Comparison of ENCODE assay signal across 10 cellular contexts in the genomic region with DNA sequence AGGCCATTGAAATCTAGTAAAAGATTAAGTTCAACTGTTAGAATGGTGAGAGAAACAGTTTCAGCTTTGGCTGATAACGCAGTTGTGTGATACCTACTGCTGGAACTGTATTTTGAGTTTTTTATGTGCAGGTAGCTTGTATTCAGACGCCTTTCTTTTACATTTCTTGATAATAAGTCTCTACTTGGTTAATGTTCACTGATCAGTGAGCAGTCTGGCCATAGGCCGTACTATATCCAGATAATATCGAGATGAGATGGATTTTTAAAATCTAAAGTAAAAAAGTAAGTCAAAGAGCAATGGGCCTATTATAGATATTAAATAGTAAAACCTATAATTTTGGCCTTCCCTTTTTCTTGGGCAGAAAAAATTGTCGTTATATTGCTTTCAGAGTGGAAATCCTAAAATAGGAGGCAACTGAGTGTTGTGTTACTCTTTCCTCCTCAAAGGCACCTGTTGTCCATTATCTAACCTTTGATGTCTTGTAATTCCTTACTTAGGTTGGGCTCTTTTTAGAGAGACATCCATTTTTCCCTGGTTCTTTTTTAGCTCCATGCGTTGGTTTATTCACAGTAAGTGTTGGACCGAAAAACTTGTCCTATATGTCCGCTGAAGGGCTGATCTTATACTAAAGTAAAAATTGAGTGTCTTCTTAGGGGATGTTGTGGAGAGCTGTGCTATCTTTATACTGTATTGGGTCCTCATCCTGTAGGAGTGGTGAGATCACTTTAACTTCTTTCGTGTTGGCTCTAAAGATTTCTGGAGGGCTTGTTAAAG. TPM values are rescaled to one million over a fixed set of nuclear protein-coding genes. Genes with fewer than 3 reads are reported as not detected.
DNase-seq lines count a peak whose midpoint lies in the region; ATAC-seq, FAIRE-seq and TF ChIP-seq lines count a peak whose summit lies in the region.
"Had no signal": no experiment of that assay in that cellular context is flagged by ENCODE, and none has a peak within 500 bp of the region (broad histone marks: within the 10 kb centered on the region; RNA-seq: fewer than 3 reads in every experiment).

No MANE protein-coding gene starts in this region.

- H3K27ac ChIP-seq in iPS-18a (ENCODE audit: low read length) (no peak overlapping the region), spleen (peak overlapping the region; percentile 89 to 99 (median 97))

- intact Hi-C loops in spleen (cut with DNase I; ENCODE audit: low total_unique reads) = loop anchor here (10.0 kb wide), 1 partner anchor 66 kb away; no protein-coding TSS in a partner anchor

- FAIRE-seq in GM19239 (lab: Jason Lieb, UNC) = peak; percentile 11

- TF ChIP-seq POLR2A in spleen (IDR thresholded peaks at IDR 0.05) = no peak

- TF ChIP-seq CTCF in spleen (IDR thresholded peaks at IDR 0.05 in 8 of 11, conservative IDR thresholded peaks at IDR 0.05 in 3 of 11) = no peak

- H3K36me3 ChIP-seq in iPS-18a (ENCODE audit: control insufficient read depth, low read depth, low read length) (no peaks in the 10 kb centered on the region), spleen (no peaks in the 10 kb centered on the region)

- DNase-seq in GM19239 (ENCODE audit: insufficient read length, low spot score) (no peak), spleen (no peak), epidermal melanocyte (ENCODE audit: insufficient read length, low spot score) (no peak), NCI-H2081 (lab: John Stamatoyannopoulos, UW) (no peak)
- DNase-seq in activated CD4-positive, alpha-beta T cell treated with anti-CD3 and anti-CD28 coated beads for 48 hours = no peak
- DNase-seq: activated B cell treated with CpG ODN at 0.5 μM for 24 hours, NCI-H1694 had no signal

- WGBS in spleen, 5 donors = 53 to 71% (median 65%) methylated on average over 9 of the region's 9 CpGs

- H3K9me3 ChIP-seq in iPS-18a (ENCODE audit: control insufficient read depth, low read depth, low read length) (no peaks in the 10 kb centered on the region), spleen (no peaks in the 10 kb centered on the region)

- H3K9ac ChIP-seq in iPS-18a (ENCODE audit: low read length) = peak overlapping the region; percentile 80

- H3K27me3 ChIP-seq in iPS-18a (ENCODE audit: control insufficient read depth, insufficient read depth, low read length) (no peaks in the 10 kb centered on the region), spleen (replicated peaks in 1 of 7) (no peaks in the 10 kb centered on the region)

- H3K4me1 ChIP-seq in iPS-18a (ENCODE audit: control insufficient read depth, low read depth, low read length) (peaks cover 29% of the 10 kb centered on the region), spleen (peaks cover 30 to 79% (median 53%) of the 10 kb centered on the region in 6 donors)

- peak overlapping the region; percentile 82 for H3K4me3 ChIP-seq in iPS-18a (ENCODE audit: low read length)
- peak overlapping the region; percentile 72 to 86 (median 80) for H3K4me3 ChIP-seq in spleen

- ATAC-seq in SK-N-SH treated with all-trans-retinoic acid at 6 μM for 48 hours (peak; percentile 31), HG03342 (IDR thresholded peaks at IDR 0.05; ENCODE audit: unreplicated experiment) (no peak)

TF ChIP-seq in SK-N-SH treated with all-trans-retinoic acid at 6 μM for 48 hours, 23 proteins besides CTCF, POLR2A, EP300 and RAD21:
- TF ChIP-seq, protein P1, sequence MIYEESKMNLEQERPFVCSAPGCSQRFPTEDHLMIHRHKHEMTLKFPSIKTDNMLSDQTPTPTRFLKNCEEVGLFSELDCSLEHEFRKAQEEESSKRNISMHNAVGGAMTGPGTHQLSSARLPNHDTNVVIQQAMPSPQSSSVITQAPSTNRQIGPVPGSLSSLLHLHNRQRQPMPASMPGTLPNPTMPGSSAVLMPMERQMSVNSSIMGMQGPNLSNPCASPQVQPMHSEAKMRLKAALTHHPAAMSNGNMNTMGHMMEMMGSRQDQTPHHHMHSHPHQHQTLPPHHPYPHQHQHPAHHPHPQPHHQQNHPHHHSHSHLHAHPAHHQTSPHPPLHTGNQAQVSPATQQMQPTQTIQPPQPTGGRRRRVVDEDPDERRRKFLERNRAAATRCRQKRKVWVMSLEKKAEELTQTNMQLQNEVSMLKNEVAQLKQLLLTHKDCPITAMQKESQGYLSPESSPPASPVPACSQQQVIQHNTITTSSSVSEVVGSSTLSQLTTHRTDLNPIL (CRISPR knock-in tag; IDR thresholded peaks at IDR 0.05; ENCODE audit: low read depth) = 0 out of 2 replicates have a peak, but pooled peaks have one; percentile 2
- TF ChIP-seq, protein P2, sequence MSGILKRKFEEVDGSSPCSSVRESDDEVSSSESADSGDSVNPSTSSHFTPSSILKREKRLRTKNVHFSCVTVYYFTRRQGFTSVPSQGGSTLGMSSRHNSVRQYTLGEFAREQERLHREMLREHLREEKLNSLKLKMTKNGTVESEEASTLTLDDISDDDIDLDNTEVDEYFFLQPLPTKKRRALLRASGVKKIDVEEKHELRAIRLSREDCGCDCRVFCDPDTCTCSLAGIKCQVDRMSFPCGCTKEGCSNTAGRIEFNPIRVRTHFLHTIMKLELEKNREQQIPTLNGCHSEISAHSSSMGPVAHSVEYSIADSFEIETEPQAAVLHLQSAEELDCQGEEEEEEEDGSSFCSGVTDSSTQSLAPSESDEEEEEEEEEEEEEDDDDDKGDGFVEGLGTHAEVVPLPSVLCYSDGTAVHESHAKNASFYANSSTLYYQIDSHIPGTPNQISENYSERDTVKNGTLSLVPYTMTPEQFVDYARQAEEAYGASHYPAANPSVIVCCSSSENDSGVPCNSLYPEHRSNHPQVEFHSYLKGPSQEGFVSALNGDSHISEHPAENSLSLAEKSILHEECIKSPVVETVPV (CRISPR knock-in tag; IDR thresholded peaks at IDR 0.05) = no peak
- no peak for TF ChIP-seq ZC3H10 (CRISPR knock-in tag; IDR thresholded peaks at IDR 0.05)

RNA-seq across cellular contexts. Expression of a gene that starts 1.7 kb away (rescaled TPM):
- 100 to 1,000 TPM in 4 of 7 donors, 10 to 100 TPM in 3; 75.2 to 176 (median 103) TPM for total RNA-seq in spleen
- polyA plus RNA-seq in spleen = 10 to 100 TPM; 25.4 to 42.0 (median 32.0) TPM
